Comparison of ENCODE assay signal across 8 cellular contexts in the genomic region with DNA sequence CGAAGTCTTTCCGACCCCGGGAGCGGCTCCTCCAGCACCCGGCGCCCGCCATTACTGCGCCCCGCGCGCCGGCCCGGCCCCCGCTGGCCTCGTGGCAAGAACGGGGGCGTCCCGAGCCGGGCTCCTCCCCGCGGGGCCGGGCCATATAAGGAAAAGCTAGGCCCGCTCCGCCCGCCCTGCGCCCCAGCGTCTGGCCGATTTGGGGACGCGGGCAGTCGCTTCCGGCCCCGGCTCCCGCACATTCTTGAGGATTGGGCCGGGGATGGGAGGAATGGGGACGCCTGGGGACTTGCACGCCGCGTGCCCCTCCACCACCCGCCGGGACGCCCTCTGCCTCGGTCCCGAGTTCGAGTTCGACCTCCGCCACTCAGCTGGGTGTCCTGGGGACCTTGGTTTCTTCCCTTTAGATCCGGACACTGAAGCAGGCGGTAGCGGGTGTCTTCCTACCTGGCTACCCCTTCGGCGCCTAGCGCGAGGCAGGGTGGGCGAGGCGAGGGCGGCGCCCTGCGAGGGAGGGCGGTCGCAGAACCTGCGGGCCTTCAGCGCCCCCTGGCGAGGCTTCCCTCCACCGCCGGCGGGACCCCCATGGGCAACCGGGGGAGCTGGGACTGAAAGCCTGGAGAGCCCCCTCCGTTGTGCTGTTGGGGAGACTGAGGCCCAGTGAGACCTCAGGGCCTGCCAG. TPM values are rescaled to one million over a fixed set of nuclear protein-coding genes. Genes with fewer than 3 reads are reported as not detected.
DNase-seq lines count a peak whose midpoint lies in the region; ATAC-seq and TF ChIP-seq lines count a peak whose summit lies in the region.

No MANE protein-coding gene starts in this region.

- H3K36me3 Mint-ChIP-seq in activated CD8-positive, alpha-beta T cell treated with anti-CD3 and anti-CD28 coated beads for 36 hours (ENCODE audit: low read depth): peaks cover 4% of the 10 kb centered on the region

- H3K9me2 ChIP-seq in GM23248 (ENCODE audit: insufficient read depth): no peaks in the 10 kb centered on the region

- H3K4me3 Mint-ChIP-seq in activated CD8-positive, alpha-beta T cell treated with anti-CD3 and anti-CD28 coated beads for 36 hours: peak overlapping the region; percentile 97

- no peaks in the 10 kb centered on the region for H3K27me3 Mint-ChIP-seq in activated CD8-positive, alpha-beta T cell treated with anti-CD3 and anti-CD28 coated beads for 36 hours

- ATAC-seq in activated CD8-positive, alpha-beta T cell treated with anti-CD3 and anti-CD28 coated beads for 36 hours: peak; percentile 83

- H3K36me3 ChIP-seq in GM23248 (ENCODE audit: low read depth): 0 out of 2 replicates have a peak, but pooled peaks cover 4% of the 10 kb centered on the region
- no peaks in the 10 kb centered on the region for H3K36me3 ChIP-seq in ectodermal cell (ENCODE audit: control insufficient read depth, insufficient read depth, low read length)

- peak overlapping the region; percentile 85 for H3K9ac ChIP-seq in GM23248

- H3K9me3 ChIP-seq in GM23248 (ENCODE audit: low read depth) (no peaks in the 10 kb centered on the region), ectodermal cell (ENCODE audit: control insufficient read depth, low read length) (no peaks in the 10 kb centered on the region)

- H3K27me3 ChIP-seq in GM23248 (replicated peaks; ENCODE audit: insufficient read depth): no peaks in the 10 kb centered on the region
- H3K27me3 ChIP-seq in ectodermal cell (ENCODE audit: control insufficient read depth, insufficient read depth, low read length, poor library complexity, severe bottlenecking): peaks cover 9% of the 10 kb centered on the region

- intact Hi-C loops in activated CD8-positive, alpha-beta T cell treated with anti-CD3 and anti-CD28 coated beads for 36 hours (cut with micrococcal nuclease): loop anchor here (5.0 to 10.0 kb wide), 2 partner anchors 143 to 320 kb away; no protein-coding TSS in a partner anchor

- peak; percentile 92 for TF ChIP-seq CTCF in activated CD8-positive, alpha-beta T cell treated with anti-CD3 and anti-CD28 coated beads for 36 hours (IDR thresholded peaks at IDR 0.05)

- H3K4me1 ChIP-seq in GM23248 (ENCODE audit: insufficient read depth) (peaks cover 28% of the 10 kb centered on the region), ectodermal cell (ENCODE audit: control insufficient read depth, insufficient read depth, low read length) (peaks cover 14% of the 10 kb centered on the region)

- H3K27ac ChIP-seq in GM23248 (peak overlapping the region; percentile 84), ectodermal cell (ENCODE audit: insufficient read depth, low read depth, low read length, poor library complexity, severe bottlenecking) (peak overlapping the region; percentile 64)

- peak overlapping the region; percentile 68 for H2AFZ ChIP-seq in GM23248

- CTCF ChIA-PET in activated CD8-positive, alpha-beta T cell treated with anti-CD3 and anti-CD28 coated beads for 36 hours (lab: Charles Lee): interaction anchor here (0.6 to 6.1 kb wide), 31 partner anchors 9 to 450 kb away, joined by 3 to 44 read pairs (median 4); partner anchors contain the start of genes MORC2, SELENOM and TUG1

- peak; percentile 89 for DNase-seq in ELF-1 (ENCODE audit: low read depth, low spot score)
- DNase-seq in GM23248: peak; percentile 95
- DNase-seq in NCI-H1048 (lab: John Stamatoyannopoulos, UW): peak; percentile 42
- peak; percentile 94 for DNase-seq in activated CD8-positive, alpha-beta T cell treated with anti-CD3 and anti-CD28 coated beads for 36 hours
- peak; percentile 81 to 82 for DNase-seq in lung microvascular endothelial cell (ENCODE audit: low read depth in 2 of 2)
- peak; percentile 75 for DNase-seq in stimulated activated CD8-positive, alpha-beta memory T cell treated with anti-CD3 and anti-CD28 coated beads, Interleukin-12 subunit alpha, Interleukin-12 subunit beta, amount 100 ng/mL, for 1 hour (ENCODE audit: low read depth)
- no peak for DNase-seq in NCI-H2196 (lab: John Stamatoyannopoulos, UW; ENCODE audit: unreplicated experiment)

- 1% methylated on average over 17 to 49 of the region's 69 CpGs for WGBS in GM23248 (ENCODE audit: low coverage in 1 of 2, low lambda C conversion rate in 2 of 2, missing lambda C conversion rate in 2 of 2), 2 experiments
- 1% methylated on average over 69 of the region's 69 CpGs for WGBS in ectodermal cell, 2 experiments

- H3K4me3 ChIP-seq in GM23248 (peak overlapping the region; percentile 93), ectodermal cell (ENCODE audit: insufficient read depth, low read depth, low read length) (peak overlapping the region; percentile 57)

- H3F3A ChIP-seq in GM23248 (ENCODE audit: insufficient read depth): no peaks in the 10 kb centered on the region

- H3K4me2 ChIP-seq in GM23248 (ENCODE audit: unreplicated experiment): peak overlapping the region; percentile 97

- H4K20me1 ChIP-seq in GM23248 (ENCODE audit: insufficient read depth): no peaks in the 10 kb centered on the region

- in situ Hi-C loops in GM23248 (cut with MboI): loop anchor here (10.0 kb wide), 1 partner anchor 130 kb away; no protein-coding TSS in a partner anchor

- POLR2A ChIA-PET in activated CD8-positive, alpha-beta T cell treated with anti-CD3 and anti-CD28 coated beads for 36 hours (lab: Charles Lee): interaction anchor here (0.6 to 8.1 kb wide), 27 partner anchors 9 to 796 kb away, joined by 3 to 52 read pairs (median 4); partner anchors contain the start of genes MORC2, PATZ1, PIK3IP1 and SELENOM

- H3K27ac Mint-ChIP-seq in activated CD8-positive, alpha-beta T cell treated with anti-CD3 and anti-CD28 coated beads for 36 hours: peak overlapping the region; percentile 93

- H3K79me2 ChIP-seq in GM23248 (ENCODE audit: insufficient read depth): peaks cover 83% of the 10 kb centered on the region

- H3K9me3 Mint-ChIP-seq in activated CD8-positive, alpha-beta T cell treated with anti-CD3 and anti-CD28 coated beads for 36 hours: no peaks in the 10 kb centered on the region

- peaks cover 25% of the 10 kb centered on the region for H3K4me1 Mint-ChIP-seq in activated CD8-positive, alpha-beta T cell treated with anti-CD3 and anti-CD28 coated beads for 36 hours (ENCODE audit: low read depth)

RNA-seq across cellular contexts. Expression of gene SMTN, which starts 3.8 kb away (rescaled TPM):
- 160 and 175 TPM in 2 replicates for total RNA-seq in GM23248 (2014; rRNA removed; shearing (Covaris generic))
- 96.7 and 98.1 TPM in 2 replicates for polyA plus RNA-seq in GM23248 (2016; fragmentation: Nextera tagmentation; extraction: Ambion mirVana)
- total RNA-seq in activated CD8-positive, alpha-beta T cell treated with anti-CD3 and anti-CD28 coated beads for 36 hours: 10 to 100 TPM; 32.0 to 36.3 TPM
- polyA plus RNA-seq in ectodermal cell (2013, experiment 1 of 4): 18.1 TPM
- 19.5 TPM for polyA plus RNA-seq in ectodermal cell (2013, experiment 2 of 4)
- polyA plus RNA-seq in ectodermal cell (2013, experiment 3 of 4): 15.5 TPM
- 20.0 TPM for polyA plus RNA-seq in ectodermal cell (2013, experiment 4 of 4)
- 93.1 and 180 TPM in 2 replicates for total RNA-seq in lung microvascular endothelial cell

RNA-seq across cellular contexts. Expression of gene SELENOM, which starts 22.4 kb away (rescaled TPM):
- 216 and 268 TPM in 2 replicates for total RNA-seq in GM23248 (2014; rRNA removed; shearing (Covaris generic))
- polyA plus RNA-seq in GM23248 (2016; fragmentation: Nextera tagmentation; extraction: Ambion mirVana): 522 and 537 TPM in 2 replicates
- total RNA-seq in activated CD8-positive, alpha-beta T cell treated with anti-CD3 and anti-CD28 coated beads for 36 hours: 1 to 10 TPM; 3.6 to 5.8 TPM
- 12.3 TPM for polyA plus RNA-seq in ectodermal cell (2013, experiment 1 of 4)
- 14.6 TPM for polyA plus RNA-seq in ectodermal cell (2013, experiment 2 of 4)
- 20.0 TPM for polyA plus RNA-seq in ectodermal cell (2013, experiment 3 of 4)
- polyA plus RNA-seq in ectodermal cell (2013, experiment 4 of 4): 20.8 TPM
- 10.3 and 21.8 TPM in 2 replicates for total RNA-seq in lung microvascular endothelial cell

RNA-seq across cellular contexts. Expression of gene INPP5J, which starts 37.8 kb away (rescaled TPM):
- 0.13 TPM in 1 of 2 replicates, not detected in the other for total RNA-seq in GM23248 (2014; rRNA removed; shearing (Covaris generic))
- polyA plus RNA-seq in GM23248 (2016; fragmentation: Nextera tagmentation; extraction: Ambion mirVana): 0.15 and 0.26 TPM in 2 replicates
- under 1 TPM; 0.09 to 0.29 TPM for total RNA-seq in activated CD8-positive, alpha-beta T cell treated with anti-CD3 and anti-CD28 coated beads for 36 hours
- polyA plus RNA-seq in ectodermal cell (2013, experiment 1 of 4): 5.5 TPM
- 4.5 TPM for polyA plus RNA-seq in ectodermal cell (2013, experiment 2 of 4)
- 3.7 TPM for polyA plus RNA-seq in ectodermal cell (2013, experiment 3 of 4)
- polyA plus RNA-seq in ectodermal cell (2013, experiment 4 of 4): 3.8 TPM
- total RNA-seq in lung microvascular endothelial cell: under 0.01 TPM in 2 replicates

RNA-seq across cellular contexts. Expression of gene PLA2G3, which starts 55.4 kb away (rescaled TPM):
- total RNA-seq in GM23248 (2014; rRNA removed; shearing (Covaris generic)): not detected in 2 replicates
- not detected in 2 replicates for polyA plus RNA-seq in GM23248 (2016; fragmentation: Nextera tagmentation; extraction: Ambion mirVana)
- not detected for total RNA-seq in activated CD8-positive, alpha-beta T cell treated with anti-CD3 and anti-CD28 coated beads for 36 hours
- polyA plus RNA-seq in ectodermal cell (2013, experiment 1 of 4): 2.2 TPM
- polyA plus RNA-seq in ectodermal cell (2013, experiment 2 of 4): 1.1 TPM
- polyA plus RNA-seq in ectodermal cell (2013, experiment 3 of 4): 0.59 TPM
- 1.0 TPM for polyA plus RNA-seq in ectodermal cell (2013, experiment 4 of 4)
- total RNA-seq in lung microvascular endothelial cell: not detected in 2 replicates
